In the genomic region with DNA sequence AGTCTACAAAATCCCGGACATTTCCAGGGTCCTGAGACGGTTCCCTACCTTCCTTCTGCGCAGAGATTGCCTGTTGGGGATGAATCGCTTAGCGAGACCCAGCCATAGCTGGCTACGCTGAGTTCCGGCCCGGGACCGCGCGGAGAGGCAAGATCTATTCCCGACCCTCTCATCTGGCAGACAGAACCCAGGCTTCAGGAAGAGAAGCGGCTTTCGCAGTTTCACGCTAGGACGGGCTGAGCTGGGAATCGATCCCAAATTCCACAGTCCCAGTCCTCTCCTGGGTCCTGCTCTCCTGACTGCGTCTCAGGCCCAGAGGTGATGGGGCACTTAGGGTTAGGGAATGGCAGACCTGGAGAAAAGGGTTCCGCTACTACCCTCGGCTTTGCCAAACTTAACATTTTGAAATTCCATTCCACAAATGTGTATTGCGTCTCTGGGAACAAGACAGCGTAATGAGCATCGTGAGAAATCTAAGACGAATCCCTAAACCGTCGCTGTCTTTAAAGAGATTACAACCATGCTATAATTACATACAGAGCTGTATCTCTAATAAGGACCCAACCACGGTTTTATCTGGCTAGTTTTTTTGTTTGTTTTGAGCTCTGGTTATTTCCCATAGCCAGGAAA, we compare ENCODE assay signal across 9 cellular contexts. TPM values are rescaled to one million over a fixed set of nuclear protein-coding genes. Genes with fewer than 3 reads are reported as not detected.
DNase-seq lines count a peak whose midpoint lies in the region; ATAC-seq and TF ChIP-seq lines count a peak whose summit lies in the region.
"Had no signal": no experiment of that assay in that cellular context is flagged by ENCODE, and none has a peak within 500 bp of the region (broad histone marks: within the 10 kb centered on the region; RNA-seq: fewer than 3 reads in every experiment).

No MANE protein-coding gene starts in this region.

- no peaks in the 10 kb centered on the region for H3K9me3 Mint-ChIP-seq in WTC11

- H3K27me3 ChIP-seq in gastroesophageal sphincter (no peaks in the 10 kb centered on the region), neutrophil (peaks cover 92% of the 10 kb centered on the region)

- 1 to 4% methylated on average over 8 to 19 of the region's 27 CpGs for WGBS in gastroesophageal sphincter (ENCODE audit: low coverage in 1 of 2), 2 donors

- H3K36me3 ChIP-seq in gastroesophageal sphincter (peaks cover 0 to 34% of the 10 kb centered on the region in 2 donors), neutrophil (no peaks in the 10 kb centered on the region)

- H3K4me3 ChIP-seq in gastroesophageal sphincter = peak overlapping the region; percentile 61 to 72
- H3K4me3 ChIP-seq in neutrophil (ENCODE audit: low read depth in 1 of 2, low read length in 1 of 2) = peak overlapping the region; percentile 47 to 50

- CTCF ChIA-PET in WTC11 (lab: Charles Lee) = interaction anchor here (0.6 to 1.2 kb wide), 3 partner anchors 54 to 363 kb away, joined by 3 to 4 read pairs (median 4); no protein-coding TSS in a partner anchor

- H3K27ac Mint-ChIP-seq in WTC11 = peak overlapping the region; percentile 63; the same call in 1 of the 2 replicates
- H3K27ac Mint-ChIP-seq: IgD-negative memory B cell had no signal

- DNase-seq in ELF-1 (ENCODE audit: low read depth, low spot score) = peak; percentile 65
- DNase-seq in WTC11 (ENCODE audit: low spot score) = peak; percentile 38
- DNase-seq in NCI-H1694 treated with DMSO at 0.1 percent for 48 hours (lab: John Stamatoyannopoulos, UW) = no peak

- no peak for TF ChIP-seq EP300 in gastroesophageal sphincter (IDR thresholded peaks at IDR 0.05)

- H3K27ac ChIP-seq in gastroesophageal sphincter = peak overlapping the region; percentile 3 to 85 (median 82)
- H3K27ac ChIP-seq in neutrophil = no peak overlapping the region

- peak overlapping the region; percentile 81 for H3K4me3 Mint-ChIP-seq in WTC11

- POLR2A ChIA-PET in WTC11 (lab: Charles Lee) = interaction anchor here (0.7 kb wide), 1 partner anchor 11 kb away, joined by 3 read pairs; no protein-coding TSS in a partner anchor

- H3K9me3 ChIP-seq in gastroesophageal sphincter = no peaks in the 10 kb centered on the region
- H3K9me3 ChIP-seq in neutrophil = no peaks in the 10 kb centered on the region

- TF ChIP-seq CTCF in WTC11 (IDR thresholded peaks at IDR 0.05) (no peak), gastroesophageal sphincter (IDR thresholded peaks at IDR 0.05) (no peak), neutrophil (IDR thresholded peaks at IDR 0.05) (no peak)

- TF ChIP-seq POLR2A in gastroesophageal sphincter (IDR thresholded peaks at IDR 0.05) (no peak), GM18505 (IDR thresholded peaks at IDR 0.05; ENCODE audit: borderline replicate concordance, extremely low read depth, insufficient read depth, insufficient read length) (no peak)

- peak; percentile 10 for ATAC-seq in WTC11
- ATAC-seq in gastroesophageal sphincter = no peak
- ATAC-seq in GM19328 (IDR thresholded peaks at IDR 0.05; ENCODE audit: unreplicated experiment) = no peak
- no peak for ATAC-seq in HG03108 (IDR thresholded peaks at IDR 0.05; ENCODE audit: unreplicated experiment)
- ATAC-seq in GM18505 (IDR thresholded peaks at IDR 0.05; ENCODE audit: unreplicated experiment) = no peak

- H3K4me1 Mint-ChIP-seq in WTC11 = peaks cover 21% of the 10 kb centered on the region

- peaks cover 4% of the 10 kb centered on the region; the same call in 1 of the 2 replicates for H3K27me3 Mint-ChIP-seq in WTC11 (ENCODE audit: low read depth)

- H3K36me3 Mint-ChIP-seq in WTC11 = peaks cover 5% of the 10 kb centered on the region; the same call in 1 of the 2 replicates
- H3K36me3 Mint-ChIP-seq: IgD-negative memory B cell had no signal

- H3K4me1 ChIP-seq in gastroesophageal sphincter (peaks cover 0 to 65% (median 3%) of the 10 kb centered on the region in 3 donors), neutrophil (ENCODE audit: control insufficient read depth in 1 of 2, insufficient read depth in 1 of 2, low read depth in 1 of 2, low read length in 1 of 2) (peaks cover 17 to 27% of the 10 kb centered on the region in 2 experiments)

TF ChIP-seq in WTC11, 78 proteins besides CTCF, POLR2A, EP300 and RAD21:
- TF ChIP-seq JUN (CRISPR knock-in tag; IDR thresholded peaks at IDR 0.05) (no peak), ZNF232 (CRISPR knock-in tag; IDR thresholded peaks at IDR 0.05) (no peak), ETV6 (CRISPR knock-in tag; IDR thresholded peaks at IDR 0.05) (no peak), MAX (CRISPR knock-in tag; IDR thresholded peaks at IDR 0.05) (no peak), GTF2I (CRISPR knock-in tag; conservative IDR thresholded peaks at IDR 0.05) (no peak), USF1 (CRISPR knock-in tag; IDR thresholded peaks at IDR 0.05) (no peak), USF2 (CRISPR knock-in tag; IDR thresholded peaks at IDR 0.05) (no peak), NFATC4 (CRISPR knock-in tag; IDR thresholded peaks at IDR 0.05) (no peak), TEAD1 (CRISPR knock-in tag; IDR thresholded peaks at IDR 0.05) (no peak), RELA (CRISPR knock-in tag; IDR thresholded peaks at IDR 0.05; ENCODE audit: borderline replicate concordance) (no peak), FOXJ3 (CRISPR knock-in tag; IDR thresholded peaks at IDR 0.05; ENCODE audit: borderline replicate concordance) (no peak)
- TF ChIP-seq, protein P1, sequence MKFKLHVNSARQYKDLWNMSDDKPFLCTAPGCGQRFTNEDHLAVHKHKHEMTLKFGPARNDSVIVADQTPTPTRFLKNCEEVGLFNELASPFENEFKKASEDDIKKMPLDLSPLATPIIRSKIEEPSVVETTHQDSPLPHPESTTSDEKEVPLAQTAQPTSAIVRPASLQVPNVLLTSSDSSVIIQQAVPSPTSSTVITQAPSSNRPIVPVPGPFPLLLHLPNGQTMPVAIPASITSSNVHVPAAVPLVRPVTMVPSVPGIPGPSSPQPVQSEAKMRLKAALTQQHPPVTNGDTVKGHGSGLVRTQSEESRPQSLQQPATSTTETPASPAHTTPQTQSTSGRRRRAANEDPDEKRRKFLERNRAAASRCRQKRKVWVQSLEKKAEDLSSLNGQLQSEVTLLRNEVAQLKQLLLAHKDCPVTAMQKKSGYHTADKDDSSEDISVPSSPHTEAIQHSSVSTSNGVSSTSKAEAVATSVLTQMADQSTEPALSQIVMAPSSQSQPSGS (CRISPR knock-in tag; IDR thresholded peaks at IDR 0.05; ENCODE audit: borderline replicate concordance, low read depth) = no peak
- TF ChIP-seq, protein P2, sequence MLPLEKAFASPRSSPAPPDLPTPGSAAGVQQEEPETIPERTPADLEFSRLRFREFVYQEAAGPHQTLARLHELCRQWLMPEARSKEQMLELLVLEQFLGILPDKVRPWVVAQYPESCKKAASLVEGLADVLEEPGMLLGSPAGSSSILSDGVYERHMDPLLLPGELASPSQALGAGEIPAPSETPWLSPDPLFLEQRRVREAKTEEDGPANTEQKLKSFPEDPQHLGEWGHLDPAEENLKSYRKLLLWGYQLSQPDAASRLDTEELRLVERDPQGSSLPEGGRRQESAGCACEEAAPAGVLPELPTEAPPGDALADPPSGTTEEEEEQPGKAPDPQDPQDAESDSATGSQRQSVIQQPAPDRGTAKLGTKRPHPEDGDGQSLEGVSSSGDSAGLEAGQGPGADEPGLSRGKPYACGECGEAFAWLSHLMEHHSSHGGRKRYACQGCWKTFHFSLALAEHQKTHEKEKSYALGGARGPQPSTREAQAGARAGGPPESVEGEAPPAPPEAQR (CRISPR knock-in tag; IDR thresholded peaks at IDR 0.05) = no peak

RNA-seq across cellular contexts. Expression of gene PTPN21, which starts 2.8 kb away (rescaled TPM):
- total RNA-seq in WTC11 (2021) = 7.5 to 9.4 TPM (median 9.1 TPM) in 3 replicates
- total RNA-seq in gastroesophageal sphincter = 10 to 100 TPM; 24.4 to 51.8 (median 32.2) TPM

RNA-seq across cellular contexts. Expression of gene ZC3H14, which starts 10.8 kb away (rescaled TPM):
- total RNA-seq in WTC11 (2021) (63.2 to 69.9 TPM (median 64.9 TPM) in 3 replicates), gastroesophageal sphincter (10 to 100 TPM; 59.1 to 84.5 (median 72.3) TPM)
